ENCODE assay signal across 15 cellular contexts in genomic region chr5:168417731-168418429, GRCh38.
DNase-seq lines count a peak whose midpoint lies in the region; ATAC-seq and TF ChIP-seq lines count a peak whose summit lies in the region.
"Had no signal": no experiment of that assay in that cellular context is flagged by ENCODE, and none has a peak within 500 bp of the region (broad histone marks: within the 10 kb centered on the region; RNA-seq: fewer than 3 reads in every experiment).

No MANE protein-coding gene starts in this region.

- H3F3A ChIP-seq in neural progenitor cell (ENCODE audit: low read depth): no peaks in the 10 kb centered on the region

- no peak overlapping the region for H3K27ac Mint-ChIP-seq in stimulated activated naive CD8-positive, alpha-beta T cell treated with anti-CD3 and anti-CD28 coated beads, Interleukin-15, amount 100 ng/mL, for 72 hours
- H3K27ac Mint-ChIP-seq in neural progenitor cell: peak overlapping the region; percentile 2
- H3K27ac Mint-ChIP-seq: CD4-positive, alpha-beta T cell had no signal

- H2BK15ac ChIP-seq in mesenchymal stem cell (ENCODE audit: low read depth, poor library complexity, severe bottlenecking): no peak overlapping the region

- no peak overlapping the region for H2BK12ac ChIP-seq in mesenchymal stem cell (ENCODE audit: low read length in 2 of 2)

- no peak for DNase-seq in stimulated activated naive CD8-positive, alpha-beta T cell treated with anti-CD3 and anti-CD28 coated beads, Interleukin-15, amount 100 ng/mL, for 72 hours
- no peak for DNase-seq in stimulated activated naive CD8-positive, alpha-beta T cell treated with anti-CD3 and anti-CD28 coated beads, Interleukin-15, Interleukin-2, amounts not matched to agents 100 U/mL and 50 U/mL, for 24 hours
- DNase-seq in neural progenitor cell (ENCODE audit: low spot score): no peak
- no peak for DNase-seq in mesenchymal stem cell
- DNase-seq in NCI-H2107 (lab: John Stamatoyannopoulos, UW): no peak
- DNase-seq: AML-193; Calu3; CD4-positive, alpha-beta T cell; DMS79; Kasumi-1; NCI-H2029 treated with DMSO at 0.1 percent for 48 hours; NCI-H524 had no signal

- H4K20me1 ChIP-seq in neural progenitor cell (ENCODE audit: low read depth): no peaks in the 10 kb centered on the region

- H2AK5ac ChIP-seq in mesenchymal stem cell (ENCODE audit: low read length, severe bottlenecking): no peak overlapping the region

- H3K9ac ChIP-seq in neural progenitor cell (no peak overlapping the region), mesenchymal stem cell (ENCODE audit: low read length) (no peak overlapping the region)

- H2BK5ac ChIP-seq in mesenchymal stem cell (ENCODE audit: low read depth, low read length, poor library complexity, severe bottlenecking): no peak overlapping the region

- H3K4ac ChIP-seq in mesenchymal stem cell (ENCODE audit: low read depth in 1 of 2, low read length in 2 of 2): no peak overlapping the region

- H3K36me3 ChIP-seq in neural progenitor cell (no peaks in the 10 kb centered on the region), mesenchymal stem cell (ENCODE audit: control insufficient read depth in 1 of 2, insufficient read depth in 2 of 2, low read depth in 1 of 2, low read length in 2 of 2) (peaks cover 0 to 32% of the 10 kb centered on the region in 2 experiments)

- H3K27ac ChIP-seq in cingulate gyrus (ENCODE audit: low read depth, low read length) (peak overlapping the region; percentile 54), neural progenitor cell (no peak overlapping the region), mesenchymal stem cell (ENCODE audit: low read length, poor library complexity, severe bottlenecking) (no peak overlapping the region)

- no peak overlapping the region for H3K4me2 ChIP-seq in neural progenitor cell
- H3K4me2 ChIP-seq in mesenchymal stem cell (ENCODE audit: low read length, poor library complexity, severe bottlenecking): no peak overlapping the region

- no peaks in the 10 kb centered on the region for H3K27me3 Mint-ChIP-seq in stimulated activated naive CD8-positive, alpha-beta T cell treated with anti-CD3 and anti-CD28 coated beads, Interleukin-15, amount 100 ng/mL, for 72 hours
- H3K27me3 Mint-ChIP-seq in neural progenitor cell (ENCODE audit: insufficient read depth, low read depth): peaks cover 7% of the 10 kb centered on the region
- H3K27me3 Mint-ChIP-seq: CD4-positive, alpha-beta T cell had no signal

- H2AFZ ChIP-seq in neural progenitor cell (replicated peaks) (no peak overlapping the region), mesenchymal stem cell (ENCODE audit: low read depth, low read length) (no peak overlapping the region)

- 87% methylated on average over 10 of the region's 10 CpGs for whole genome bisulfite sequencing in mesenchymal stem cell

- no peaks in the 10 kb centered on the region for H3K4me1 Mint-ChIP-seq in stimulated activated naive CD8-positive, alpha-beta T cell treated with anti-CD3 and anti-CD28 coated beads, Interleukin-15, amount 100 ng/mL, for 72 hours
- peaks cover 5% of the 10 kb centered on the region for H3K4me1 Mint-ChIP-seq in neural progenitor cell

- H3K27me3 ChIP-seq in neural progenitor cell (no peaks in the 10 kb centered on the region), mesenchymal stem cell (ENCODE audit: control insufficient read depth in 1 of 2, insufficient read depth in 1 of 2, low read length in 2 of 2) (no peaks in the 10 kb centered on the region)

- H3K18ac ChIP-seq in mesenchymal stem cell (ENCODE audit: low read depth in 1 of 2, low read length in 2 of 2): no peak overlapping the region

- no peak overlapping the region for H4K91ac ChIP-seq in mesenchymal stem cell (ENCODE audit: low read length)

- H3K14ac ChIP-seq in mesenchymal stem cell (ENCODE audit: low read length in 2 of 2): no peak overlapping the region

- no peaks in the 10 kb centered on the region for H3K4me1 ChIP-seq in neural progenitor cell
- H3K4me1 ChIP-seq in mesenchymal stem cell (ENCODE audit: control insufficient read depth, insufficient read depth, low read depth, low read length): no peaks in the 10 kb centered on the region

- no peak overlapping the region for H3K23ac ChIP-seq in mesenchymal stem cell (ENCODE audit: low read length in 2 of 2)

- H3K9me3 ChIP-seq in neural progenitor cell (ENCODE audit: low read depth) (no peaks in the 10 kb centered on the region), mesenchymal stem cell (ENCODE audit: control insufficient read depth, low read length) (no peaks in the 10 kb centered on the region)

- peak; percentile 10 for ATAC-seq in stimulated activated naive CD8-positive, alpha-beta T cell treated with anti-CD3 and anti-CD28 coated beads, Interleukin-15, amount 100 ng/mL, for 72 hours
- no peak for ATAC-seq in stimulated activated naive CD8-positive, alpha-beta T cell treated with anti-CD3 and anti-CD28 coated beads, Interleukin-15, Interleukin-2, amounts not matched to agents 100 U/mL and 50 U/mL, for 24 hours
- no peak for ATAC-seq in GM19351 (IDR thresholded peaks at IDR 0.05; ENCODE audit: unreplicated experiment)
- ATAC-seq: HCT116 had no signal

- H3K79me2 ChIP-seq in neural progenitor cell (ENCODE audit: low read depth): no peaks in the 10 kb centered on the region

- H3K4me3 ChIP-seq in neural progenitor cell (no peak overlapping the region), mesenchymal stem cell (ENCODE audit: insufficient read depth in 1 of 2, low read depth in 1 of 2, low read length in 2 of 2) (peak overlapping the region in 1 of 2 experiments; percentile 19)

- no peaks in the 10 kb centered on the region for H3K9me3 Mint-ChIP-seq in stimulated activated naive CD8-positive, alpha-beta T cell treated with anti-CD3 and anti-CD28 coated beads, Interleukin-15, amount 100 ng/mL, for 72 hours
- no peaks in the 10 kb centered on the region for H3K9me3 Mint-ChIP-seq in neural progenitor cell
- H3K9me3 Mint-ChIP-seq: CD4-positive, alpha-beta T cell had no signal

- TF ChIP-seq CTCF in neural progenitor cell (IDR thresholded peaks at IDR 0.05): no peak

- H3K79me1 ChIP-seq in mesenchymal stem cell (replicated peaks; ENCODE audit: low read length, poor library complexity, severe bottlenecking): no peaks in the 10 kb centered on the region

- no peak overlapping the region for H2BK120ac ChIP-seq in mesenchymal stem cell (ENCODE audit: low read depth, low read length)

- no peak overlapping the region for H3K4me3 Mint-ChIP-seq in stimulated activated naive CD8-positive, alpha-beta T cell treated with anti-CD3 and anti-CD28 coated beads, Interleukin-15, amount 100 ng/mL, for 72 hours
- no peak overlapping the region for H3K4me3 Mint-ChIP-seq in neural progenitor cell
- H3K4me3 Mint-ChIP-seq: CD4-positive, alpha-beta T cell had no signal

- H3K36me3 Mint-ChIP-seq in neural progenitor cell: peaks cover 9% of the 10 kb centered on the region

- no peak overlapping the region for H4K8ac ChIP-seq in mesenchymal stem cell (ENCODE audit: low read length)
